8 cellular contexts compared by ENCODE assay signal in the genomic region with DNA sequence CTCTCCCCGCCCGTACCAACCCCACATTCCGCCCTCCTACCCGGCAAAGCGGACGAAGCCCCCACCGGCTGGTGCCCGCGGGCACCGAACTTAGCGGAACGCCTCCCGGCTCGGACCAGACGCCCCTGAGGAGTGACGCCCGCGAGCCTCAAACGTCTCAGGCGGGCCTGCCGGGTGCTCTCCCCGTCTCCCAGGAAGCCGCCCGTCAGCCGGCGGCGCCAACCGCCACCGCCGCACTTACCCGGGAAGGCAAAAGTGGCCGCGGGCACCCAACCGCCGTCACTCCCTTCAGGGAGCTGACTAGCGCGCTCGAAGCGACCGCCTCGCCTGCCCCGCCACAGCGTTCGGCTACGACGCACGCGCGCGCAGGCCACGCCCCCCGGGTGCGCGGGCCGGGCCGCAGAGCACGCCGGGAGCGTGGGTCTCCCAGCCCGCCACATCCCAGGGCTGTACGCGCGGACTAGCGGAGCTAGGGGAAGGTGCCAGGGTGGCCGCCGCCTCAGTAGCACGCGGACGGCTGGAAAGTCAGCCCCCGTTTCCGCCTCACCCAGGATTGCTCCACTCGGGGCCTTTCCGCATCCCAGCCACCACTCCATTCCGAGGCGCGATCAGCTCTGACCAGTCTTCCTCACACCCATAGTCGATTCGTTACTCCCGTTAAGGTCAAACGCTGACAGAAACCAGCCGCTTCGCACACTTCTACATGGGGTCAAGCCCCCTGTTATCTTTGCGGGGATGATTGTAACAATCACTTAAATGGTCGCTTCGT. TPM values are rescaled to one million over a fixed set of nuclear protein-coding genes. Genes with fewer than 3 reads are reported as not detected.
DNase-seq lines count a peak whose midpoint lies in the region; ATAC-seq and TF ChIP-seq lines count a peak whose summit lies in the region.

A gene (minus strand): TSS at position 346 of the 769 bp plus-strand sequence. CDS start 3,760 bp downstream, outside the sequence.

- H3K4me1 Mint-ChIP-seq in naive thymus-derived CD4-positive, alpha-beta T cell = peaks cover 15 to 56% (median 46%) of the 10 kb centered on the region in 7 donors
- H3K4me1 Mint-ChIP-seq in stimulated activated naive B cell treated with anti-CD40 and anti-IgM and Interleukin-4, amounts not matched to agents 10 μg/mL and 1 μg/mL and 100 μg/mL, for 72 hours = peaks cover 21 to 43% of the 10 kb centered on the region in 2 donors

- TF ChIP-seq EP300 in Ishikawa (IDR thresholded peaks at IDR 0.05; ENCODE audit: borderline replicate concordance) = peak; percentile 10; the same call in 1 of the 2 replicates

- H3K27me3 ChIP-seq in naive thymus-derived CD4-positive, alpha-beta T cell (ENCODE audit: control insufficient read depth in 2 of 2, insufficient read depth in 2 of 2, low read length in 2 of 2) = no peaks in the 10 kb centered on the region

- ATAC-seq in GM21717 (IDR thresholded peaks at IDR 0.05; ENCODE audit: unreplicated experiment) = peak; percentile 95
- ATAC-seq in naive thymus-derived CD4-positive, alpha-beta T cell = peak; percentile 98
- peak; percentile 93 to 95 for ATAC-seq in stimulated activated naive B cell treated with anti-CD40 and anti-IgM and Interleukin-4, amounts not matched to agents 10 μg/mL and 1 μg/mL and 100 μg/mL, for 72 hours (replicated peaks)

- no peak for TF ChIP-seq RAD21 in Ishikawa (IDR thresholded peaks at IDR 0.05; ENCODE audit: low read depth)

- H3K27me3 Mint-ChIP-seq in naive thymus-derived CD4-positive, alpha-beta T cell = no peaks in the 10 kb centered on the region
- H3K27me3 Mint-ChIP-seq in stimulated activated naive B cell treated with anti-CD40 and anti-IgM and Interleukin-4, amounts not matched to agents 10 μg/mL and 1 μg/mL and 100 μg/mL, for 72 hours = no peaks in the 10 kb centered on the region

- H3K9me3 ChIP-seq in naive thymus-derived CD4-positive, alpha-beta T cell (ENCODE audit: control insufficient read depth in 2 of 3, low read length in 3 of 3) = no peaks in the 10 kb centered on the region

- intact Hi-C loops in naive thymus-derived CD4-positive, alpha-beta T cell (cut with micrococcal nuclease) = loop anchor here (1.0 to 5.0 kb wide), 12 partner anchors 26 to 381 kb away; a partner anchor contains a TSS

- peaks cover 2 to 7% of the 10 kb centered on the region in 2 donors for H3K4me1 ChIP-seq in naive thymus-derived CD4-positive, alpha-beta T cell (ENCODE audit: control insufficient read depth in 2 of 2, insufficient read depth in 2 of 2, low read length in 2 of 2)

- H3K4me3 Mint-ChIP-seq in naive thymus-derived CD4-positive, alpha-beta T cell = peak within 1 kb of the TSS; percentile 87 to 97 (median 94)
- H3K4me3 Mint-ChIP-seq in stimulated activated naive B cell treated with anti-CD40 and anti-IgM and Interleukin-4, amounts not matched to agents 10 μg/mL and 1 μg/mL and 100 μg/mL, for 72 hours = peak within 1 kb of the TSS; percentile 84 to 93

- H3K27ac ChIP-seq in naive thymus-derived CD4-positive, alpha-beta T cell (ENCODE audit: low read depth, low read length) = peak within 1 kb of the TSS; percentile 79

- H3K4me3 ChIP-seq in naive thymus-derived CD4-positive, alpha-beta T cell (ENCODE audit: low read length) = peak within 1 kb of the TSS; percentile 89

- H3K9me3 Mint-ChIP-seq in naive thymus-derived CD4-positive, alpha-beta T cell = peaks cover 0 to 2% (median 0%) of the 10 kb centered on the region in 11 donors
- no peaks in the 10 kb centered on the region for H3K9me3 Mint-ChIP-seq in stimulated activated naive B cell treated with anti-CD40 and anti-IgM and Interleukin-4, amounts not matched to agents 10 μg/mL and 1 μg/mL and 100 μg/mL, for 72 hours

- POLR2A ChIA-PET in naive thymus-derived CD4-positive, alpha-beta T cell (lab: Charles Lee) = interaction anchor here (0.7 to 4.3 kb wide), 14 partner anchors 9 to 380 kb away, joined by 3 to 51 read pairs (median 3); a partner anchor contains a TSS

- H3K27ac Mint-ChIP-seq in naive thymus-derived CD4-positive, alpha-beta T cell = peak within 1 kb of the TSS; percentile 87 to 97 (median 94)
- H3K27ac Mint-ChIP-seq in stimulated activated naive B cell treated with anti-CD40 and anti-IgM and Interleukin-4, amounts not matched to agents 10 μg/mL and 1 μg/mL and 100 μg/mL, for 72 hours = peak within 1 kb of the TSS; percentile 95

- CTCF ChIA-PET in naive thymus-derived CD4-positive, alpha-beta T cell (lab: Charles Lee) = interaction anchor here (0.7 kb wide), 1 partner anchor 75 kb away, joined by 3 read pairs; no protein-coding TSS in a partner anchor

- DNase-seq in DMS79 treated with DMSO at 0.1 percent for 48 hours (lab: John Stamatoyannopoulos, UW) = peak; percentile 88
- peak; percentile 89 for DNase-seq in RPMI8226
- peak; percentile 71 to 82 for DNase-seq in activated T-helper 1 cell treated with anti-CD3 and anti-CD28 coated beads, Interleukin-2, amount 50 U/mL, for 16 hours (ENCODE audit: low read depth in 1 of 2, low spot score in 1 of 2)
- DNase-seq in fibroblast of gingiva (ENCODE audit: low read depth) = peak; percentile 82
- DNase-seq in naive thymus-derived CD4-positive, alpha-beta T cell = peak; percentile 78 to 95 (median 91)
- DNase-seq in stimulated activated naive B cell treated with anti-CD40 and anti-IgM and Interleukin-4, amounts not matched to agents 10 μg/mL and 1 μg/mL and 100 μg/mL, for 72 hours = peak; percentile 86

- peaks cover 0 to 7% (median 0%) of the 10 kb centered on the region in 3 experiments for H3K36me3 ChIP-seq in naive thymus-derived CD4-positive, alpha-beta T cell (ENCODE audit: control insufficient read depth in 2 of 3, insufficient read depth in 3 of 3, low read length in 3 of 3)

- peaks cover 0 to 3% (median 0%) of the 10 kb centered on the region in 5 donors for H3K36me3 Mint-ChIP-seq in naive thymus-derived CD4-positive, alpha-beta T cell
- peaks cover 0 to 11% of the 10 kb centered on the region in 2 donors for H3K36me3 Mint-ChIP-seq in stimulated activated naive B cell treated with anti-CD40 and anti-IgM and Interleukin-4, amounts not matched to agents 10 μg/mL and 1 μg/mL and 100 μg/mL, for 72 hours

TF ChIP-seq in Ishikawa, 13 proteins besides CTCF, POLR2A, EP300 and RAD21:
- TF ChIP-seq CEBPB (IDR thresholded peaks at IDR 0.05) (no peak), NFIC (IDR thresholded peaks at IDR 0.05) (no peak), EGR1 (IDR thresholded peaks at IDR 0.05) (0 out of 2 replicates have a peak, but pooled peaks have one; percentile 12), TAF1 (IDR thresholded peaks at IDR 0.05; ENCODE audit: low read depth) (peak; percentile 84), FOXM1 (IDR thresholded peaks at IDR 0.05; ENCODE audit: borderline replicate concordance, low read depth) (no peak), CREB1 (IDR thresholded peaks at IDR 0.05; ENCODE audit: low read depth) (no peak), YY1 (IDR thresholded peaks at IDR 0.05; ENCODE audit: low read depth) (peak; percentile 67), ZBTB7A (IDR thresholded peaks at IDR 0.05; ENCODE audit: low read depth) (peak; percentile 86; the same call in 1 of the 2 replicates), TCF12 (IDR thresholded peaks at IDR 0.05; ENCODE audit: low read depth) (peak; percentile 41; the same call in 1 of the 2 replicates), TEAD4 (IDR thresholded peaks at IDR 0.05) (no peak)
- TF ChIP-seq, protein P1, sequence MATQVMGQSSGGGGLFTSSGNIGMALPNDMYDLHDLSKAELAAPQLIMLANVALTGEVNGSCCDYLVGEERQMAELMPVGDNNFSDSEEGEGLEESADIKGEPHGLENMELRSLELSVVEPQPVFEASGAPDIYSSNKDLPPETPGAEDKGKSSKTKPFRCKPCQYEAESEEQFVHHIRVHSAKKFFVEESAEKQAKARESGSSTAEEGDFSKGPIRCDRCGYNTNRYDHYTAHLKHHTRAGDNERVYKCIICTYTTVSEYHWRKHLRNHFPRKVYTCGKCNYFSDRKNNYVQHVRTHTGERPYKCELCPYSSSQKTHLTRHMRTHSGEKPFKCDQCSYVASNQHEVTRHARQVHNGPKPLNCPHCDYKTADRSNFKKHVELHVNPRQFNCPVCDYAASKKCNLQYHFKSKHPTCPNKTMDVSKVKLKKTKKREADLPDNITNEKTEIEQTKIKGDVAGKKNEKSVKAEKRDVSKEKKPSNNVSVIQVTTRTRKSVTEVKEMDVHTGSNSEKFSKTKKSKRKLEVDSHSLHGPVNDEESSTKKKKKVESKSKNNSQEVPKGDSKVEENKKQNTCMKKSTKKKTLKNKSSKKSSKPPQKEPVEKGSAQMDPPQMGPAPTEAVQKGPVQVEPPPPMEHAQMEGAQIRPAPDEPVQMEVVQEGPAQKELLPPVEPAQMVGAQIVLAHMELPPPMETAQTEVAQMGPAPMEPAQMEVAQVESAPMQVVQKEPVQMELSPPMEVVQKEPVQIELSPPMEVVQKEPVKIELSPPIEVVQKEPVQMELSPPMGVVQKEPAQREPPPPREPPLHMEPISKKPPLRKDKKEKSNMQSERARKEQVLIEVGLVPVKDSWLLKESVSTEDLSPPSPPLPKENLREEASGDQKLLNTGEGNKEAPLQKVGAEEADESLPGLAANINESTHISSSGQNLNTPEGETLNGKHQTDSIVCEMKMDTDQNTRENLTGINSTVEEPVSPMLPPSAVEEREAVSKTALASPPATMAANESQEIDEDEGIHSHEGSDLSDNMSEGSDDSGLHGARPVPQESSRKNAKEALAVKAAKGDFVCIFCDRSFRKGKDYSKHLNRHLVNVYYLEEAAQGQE (IDR thresholded peaks at IDR 0.05; ENCODE audit: low read depth) = peak; percentile 27; the same call in 1 of the 2 replicates
- TF ChIP-seq, protein P2, sequence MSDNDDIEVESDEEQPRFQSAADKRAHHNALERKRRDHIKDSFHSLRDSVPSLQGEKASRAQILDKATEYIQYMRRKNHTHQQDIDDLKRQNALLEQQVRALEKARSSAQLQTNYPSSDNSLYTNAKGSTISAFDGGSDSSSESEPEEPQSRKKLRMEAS (IDR thresholded peaks at IDR 0.05) = peak; percentile 96
- TF ChIP-seq, protein P3, sequence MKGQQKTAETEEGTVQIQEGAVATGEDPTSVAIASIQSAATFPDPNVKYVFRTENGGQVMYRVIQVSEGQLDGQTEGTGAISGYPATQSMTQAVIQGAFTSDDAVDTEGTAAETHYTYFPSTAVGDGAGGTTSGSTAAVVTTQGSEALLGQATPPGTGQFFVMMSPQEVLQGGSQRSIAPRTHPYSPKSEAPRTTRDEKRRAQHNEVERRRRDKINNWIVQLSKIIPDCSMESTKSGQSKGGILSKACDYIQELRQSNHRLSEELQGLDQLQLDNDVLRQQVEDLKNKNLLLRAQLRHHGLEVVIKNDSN (IDR thresholded peaks at IDR 0.05) = 0 out of 2 replicates have a peak, but pooled peaks have one; percentile 3

RNA-seq across cellular contexts. Expression of the gene that starts here (rescaled TPM):
- 10 to 100 TPM in 1 of 5 experiments, 1 to 10 TPM in 4; 3.7 to 30.8 (median 8.3) TPM for total RNA-seq in naive thymus-derived CD4-positive, alpha-beta T cell
- 10 to 100 TPM; 17.8 to 20.4 TPM for polyA plus RNA-seq in naive thymus-derived CD4-positive, alpha-beta T cell

Comparison
In these comparisons a context has a peak if more than half of its experiments do, and no peak if none do; other contexts are left out.
1. Peak in every context shown above with its lines: DNase-seq, ATAC-seq, H3K4me3 ChIP-seq and H3K27ac ChIP-seq.